8 cellular contexts compared by ENCODE assay signal in genomic region chr5:102755691-102756371, GRCh38. TPM values are rescaled to one million over a fixed set of nuclear protein-coding genes. Genes with fewer than 3 reads are reported as not detected.
A peak's percentile ranks its signal among the peaks of the same experiment; 100 is the strongest.
DNase-seq lines count a peak whose midpoint lies in the region; ATAC-seq and TF ChIP-seq lines count a peak whose summit lies in the region.

No MANE protein-coding gene starts in this region.

- ATAC-seq in GM18867 (IDR thresholded peaks at IDR 0.05; ENCODE audit: unreplicated experiment): peak; percentile 73
- ATAC-seq in HG03097 (IDR thresholded peaks at IDR 0.05; ENCODE audit: low FRiP score, unreplicated experiment): peak; percentile 74
- ATAC-seq in lung (ENCODE audit: insufficient read depth, low FRiP score): peak; percentile 50

- peaks cover 8% of the 10 kb centered on the region for H3K9me3 Mint-ChIP-seq in dendritic cell treated with granulocyte-macrophage colony-stimulating factor and Interleukin-4, amounts not matched to agents 40 ng/mL and 50 ng/mL, for 4 days

- POLR2A ChIA-PET in AG04449 (lab: Yijun Ruan, JAX): no interaction called here

- no peak for TF ChIP-seq CTCF in AG04449 (IDR thresholded peaks at IDR 0.05; ENCODE audit: insufficient read depth, low read length, missing control alignments)
- no peak for TF ChIP-seq CTCF in lung (IDR thresholded peaks at IDR 0.05; ENCODE audit: control extremely low read depth, extremely low read depth)

- peaks cover 11 to 21% of the 10 kb centered on the region in 2 donors for H3K4me1 ChIP-seq in lung (ENCODE audit: control insufficient read depth in 2 of 2, insufficient read depth in 2 of 2, low read length in 2 of 2)

- peaks cover 29% of the 10 kb centered on the region for H3K27me3 Mint-ChIP-seq in dendritic cell treated with granulocyte-macrophage colony-stimulating factor and Interleukin-4, amounts not matched to agents 40 ng/mL and 50 ng/mL, for 4 days

- peaks cover 6% of the 10 kb centered on the region for H3K36me3 Mint-ChIP-seq in dendritic cell treated with granulocyte-macrophage colony-stimulating factor and Interleukin-4, amounts not matched to agents 40 ng/mL and 50 ng/mL, for 4 days (ENCODE audit: low read depth)

- intact Hi-C loops in dendritic cell treated with granulocyte-macrophage colony-stimulating factor and Interleukin-4, amounts not matched to agents 40 ng/mL and 50 ng/mL, for 4 days (cut with micrococcal nuclease): no loop called here

- peaks cover 0 to 2% of the 10 kb centered on the region in 2 donors for H3K9me3 ChIP-seq in lung (ENCODE audit: control insufficient read depth in 2 of 2, insufficient read depth in 1 of 2, low read length in 1 of 2)

- peaks cover 27% of the 10 kb centered on the region for H3K4me1 Mint-ChIP-seq in dendritic cell treated with granulocyte-macrophage colony-stimulating factor and Interleukin-4, amounts not matched to agents 40 ng/mL and 50 ng/mL, for 4 days (ENCODE audit: low read depth)

- peak overlapping the region; percentile 79 for H3K27ac Mint-ChIP-seq in dendritic cell treated with granulocyte-macrophage colony-stimulating factor and Interleukin-4, amounts not matched to agents 40 ng/mL and 50 ng/mL, for 4 days

- H3K27ac ChIP-seq in lung (ENCODE audit: low read depth in 1 of 2, low read length in 1 of 2): peak overlapping the region; percentile 87 to 89

- DNase-seq in AG04449 (ENCODE audit: low read depth, low spot score): peak; percentile 26
- peak; percentile 45 to 48 for DNase-seq in NCI-H446 (lab: John Stamatoyannopoulos, UW)
- peak; percentile 55 to 66 for DNase-seq in activated CD4-positive, alpha-beta T cell treated with anti-CD3 and anti-CD28 coated beads for 24 hours (ENCODE audit: low read depth in 2 of 2)
- peak; percentile 73 for DNase-seq in lung (ENCODE audit: low spot score)
- peak; percentile 45 to 63 (median 60) for DNase-seq in stimulated activated CD4-positive, alpha-beta T cell treated with anti-CD3 and anti-CD28 coated beads, TNF-alpha, amount 100 ng/mL, for 4 hours (ENCODE audit: low read depth in 3 of 3)

- H3K4me3 Mint-ChIP-seq in dendritic cell treated with granulocyte-macrophage colony-stimulating factor and Interleukin-4, amounts not matched to agents 40 ng/mL and 50 ng/mL, for 4 days: peak overlapping the region; percentile 96

- H3K4me3 ChIP-seq in AG04449 (ENCODE audit: low read depth, low read length) (peak overlapping the region; percentile 96), lung (peak overlapping the region; percentile 79)

- H3K36me3 ChIP-seq in lung (ENCODE audit: control insufficient read depth in 2 of 2, insufficient read depth in 2 of 2, low read length in 2 of 2): no peaks in the 10 kb centered on the region

- H3K27me3 ChIP-seq in lung (ENCODE audit: control insufficient read depth, insufficient read depth): no peaks in the 10 kb centered on the region

- 1% methylated on average over 28 to 29 of the region's 29 CpGs for WGBS in lung, 2 donors

- CTCF ChIA-PET in AG04449 (lab: Yijun Ruan, JAX): interaction anchor here (1.0 to 1.7 kb wide), 5 partner anchors 20 to 382 kb away, joined by 3 to 6 read pairs (median 5); no protein-coding TSS in a partner anchor

RNA-seq across cellular contexts. Expression of gene PAM, which starts 0.7 kb away (rescaled TPM):
- total RNA-seq in lung: 100 to 1,000 TPM; 158 to 248 TPM
- 100 to 1,000 TPM; 117 to 143 TPM for polyA plus RNA-seq in lung

Comparison
In these comparisons a context has a peak if more than half of its experiments do, and no peak if none do; other contexts are left out.
1. Peak in every context shown above with its lines: DNase-seq, ATAC-seq, H3K4me3 ChIP-seq and H3K27ac ChIP-seq.